ENCODE assay signal across 28 cellular contexts in the genomic region with DNA sequence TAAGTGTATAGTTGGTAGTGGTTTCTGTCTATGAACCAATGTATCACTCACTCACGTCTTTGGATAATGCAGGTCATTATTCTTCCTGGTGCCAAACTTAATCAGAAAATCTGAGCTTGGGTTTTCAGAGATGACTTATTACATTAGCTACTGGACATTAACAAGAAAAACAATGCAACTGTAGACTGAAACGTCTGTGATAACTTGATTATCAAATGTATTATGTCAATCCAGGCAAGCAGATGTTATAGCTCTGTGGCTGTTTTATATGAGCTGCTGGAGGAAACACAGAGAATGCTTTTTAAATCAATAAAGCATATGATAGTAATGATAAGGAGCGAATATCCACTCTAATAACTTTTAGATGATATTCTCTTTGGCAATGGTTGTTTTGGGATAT.
"Had no signal": no experiment of that assay in that cellular context is flagged by ENCODE, and none has a peak within 500 bp of the region (broad histone marks: within the 10 kb centered on the region; RNA-seq: fewer than 3 reads in every experiment).

No MANE protein-coding gene starts in this region.

- H3K36me3 Mint-ChIP-seq: stimulated activated memory B cell treated with anti-CD40 and anti-IgM and Interleukin-4, amounts not matched to agents 10 μg/mL and 1 μg/mL and 100 μg/mL, for 72 hours had no signal

- H3K27me3 ChIP-seq: neural progenitor cell, ovary, right lobe of liver, sigmoid colon, stomach, thyroid gland, tibial nerve, upper lobe of left lung, vagina had no signal

- H3K4me1 ChIP-seq: neural progenitor cell, parathyroid adenoma, psoas muscle, right lobe of liver, sigmoid colon, stomach, thyroid gland, tibial nerve, upper lobe of left lung, vagina had no signal

- H3K36me3 ChIP-seq: neural progenitor cell, ovary, right lobe of liver, sigmoid colon, stomach, thoracic aorta, thyroid gland, tibial nerve, upper lobe of left lung, vagina had no signal

- H3K9ac ChIP-seq: neural progenitor cell, parathyroid adenoma had no signal

- H3K27me3 Mint-ChIP-seq: progenitor cell of endocrine pancreas; stimulated activated memory B cell treated with anti-CD40 and anti-IgM and Interleukin-4, amounts not matched to agents 10 μg/mL and 1 μg/mL and 100 μg/mL, for 72 hours; stimulated activated naive CD8-positive, alpha-beta T cell treated with anti-CD3 and anti-CD28 coated beads, Interleukin-15, Interleukin-2, amounts not matched to agents 100 ng/mL and 50 ng/mL, for 24 hours had no signal

- H2AFZ ChIP-seq: neural progenitor cell, parathyroid adenoma had no signal

- DNase-seq: natural killer cell; occipital lobe; ovary; posterior cingulate gyrus; psoas muscle; right cardiac atrium; right lobe of liver; sigmoid colon; small intestine; stimulated activated CD4-positive, alpha-beta T cell treated with anti-CD3 and anti-CD28 coated beads, Interleukin-15, amount 100 ng/mL, for 24 hours; stimulated activated CD4-positive, alpha-beta T cell treated with anti-CD3 and anti-CD28 coated beads, Interleukin-2, amount 100 ng/mL, for 24 hours; stimulated activated CD4-positive, alpha-beta T cell treated with anti-CD3 and anti-CD28 coated beads, Interleukin-2, amount 100 ng/mL, for 48 hours; stimulated activated CD4-positive, alpha-beta T cell treated with anti-CD3 and anti-CD28 coated beads, Interleukin-4, amount 100 ng/mL, for 24 hours; stimulated activated CD8-positive, alpha-beta memory T cell treated with anti-CD3 and anti-CD28 coated beads, Interleukin-4, amount 100 ng/mL, for 48 hours; stimulated activated naive CD4-positive, alpha-beta T cell treated with Interleukin-2 at 50 U/mL for 16 hours; stomach; thyroid gland; trophoblast cell; upper lobe of left lung had no signal

- H3K4me3 ChIP-seq: neural progenitor cell, ovary, psoas muscle, right lobe of liver, sigmoid colon, stomach, thoracic aorta, thyroid gland, tibial nerve, upper lobe of left lung, vagina had no signal

- H3K4me3 Mint-ChIP-seq: natural killer cell; nephron; neural progenitor cell; stimulated activated memory B cell treated with anti-CD40 and anti-IgM and Interleukin-4, amounts not matched to agents 10 μg/mL and 1 μg/mL and 100 μg/mL, for 72 hours; stimulated activated naive CD8-positive, alpha-beta T cell treated with anti-CD3 and anti-CD28 coated beads, Interleukin-15, Interleukin-2, amounts not matched to agents 100 ng/mL and 50 ng/mL, for 24 hours had no signal

- H3K27ac Mint-ChIP-seq: natural killer cell; nephron; neural progenitor cell; progenitor cell of endocrine pancreas; stimulated activated memory B cell treated with anti-CD40 and anti-IgM and Interleukin-4, amounts not matched to agents 10 μg/mL and 1 μg/mL and 100 μg/mL, for 72 hours; stimulated activated naive CD8-positive, alpha-beta T cell treated with anti-CD3 and anti-CD28 coated beads, Interleukin-15, Interleukin-2, amounts not matched to agents 100 ng/mL and 50 ng/mL, for 24 hours had no signal

- ATAC-seq: natural killer cell; psoas muscle; right cardiac atrium; right lobe of liver; stimulated activated memory B cell treated with anti-CD40 and anti-IgM and Interleukin-4, amounts not matched to agents 10 μg/mL and 1 μg/mL and 100 μg/mL, for 72 hours had no signal

- H3K4me1 Mint-ChIP-seq: natural killer cell; nephron; neural progenitor cell; stimulated activated memory B cell treated with anti-CD40 and anti-IgM and Interleukin-4, amounts not matched to agents 10 μg/mL and 1 μg/mL and 100 μg/mL, for 72 hours had no signal

- H3K27ac ChIP-seq: neural progenitor cell, ovary, parathyroid adenoma, psoas muscle, right lobe of liver, sigmoid colon, stomach, thoracic aorta, thyroid gland, tibial nerve, upper lobe of left lung, vagina had no signal

- H3K4me2 ChIP-seq: neural progenitor cell had no signal

- H3K79me2 ChIP-seq: parathyroid adenoma had no signal

- H3K9me3 ChIP-seq: ovary, psoas muscle, right lobe of liver, sigmoid colon, thoracic aorta, thyroid gland, vagina had no signal
